ENCODE assay signal across 13 cellular contexts in genomic region chr3:186365202-186365974, GRCh38. TPM values are rescaled to one million over a fixed set of nuclear protein-coding genes. Genes with fewer than 3 reads are reported as not detected.
A peak's percentile ranks its signal among the peaks of the same experiment; 100 is the strongest.
DNase-seq lines count a peak whose midpoint lies in the region; ATAC-seq and TF ChIP-seq lines count a peak whose summit lies in the region.
"Had no signal": no experiment of that assay in that cellular context is flagged by ENCODE, and none has a peak within 500 bp of the region (broad histone marks: within the 10 kb centered on the region; RNA-seq: fewer than 3 reads in every experiment).

No MANE protein-coding gene starts in this region.

- DNase-seq in G401 (ENCODE audit: low spot score) = peak; percentile 95
- peak; percentile 12 for DNase-seq in RKO (ENCODE audit: low spot score)
- DNase-seq in dorsolateral prefrontal cortex = peak in 9 of 10 donors; percentile 56 to 86 (median 71)
- peak; percentile 69 for DNase-seq in middle frontal gyrus (ENCODE audit: extremely low spot score, low spot score)
- no peak for DNase-seq in NCI-H748 treated with DMSO at 0.1 percent for 48 hours (lab: John Stamatoyannopoulos, UW)
- DNase-seq in prostate gland (ENCODE audit: low spot score) = no peak
- DNase-seq in NCI-H2171 treated with DMSO at 0.1 percent for 48 hours (lab: John Stamatoyannopoulos, UW) = no peak
- DNase-seq: activated CD8-positive, alpha-beta memory T cell treated with anti-CD3 and anti-CD28 coated beads, Interleukin-2, amount 50 U/mL, for 4 hours; amniotic stem cell; testis had no signal

- H3K9me3 ChIP-seq in prostate gland = no peaks in the 10 kb centered on the region
- H3K9me3 ChIP-seq: BLaER1, pancreas, testis had no signal

- peak overlapping the region in 46 of 59 donors; percentile 8 to 88 (median 58) for H3K27ac ChIP-seq in dorsolateral prefrontal cortex
- H3K27ac ChIP-seq in prostate gland = no peak overlapping the region
- H3K27ac ChIP-seq: BLaER1, pancreas, testis had no signal

- H3K4me1 ChIP-seq in prostate gland (replicated peaks) = no peaks in the 10 kb centered on the region

- WGBS in prostate gland = 54% methylated on average over 11 of the region's 11 CpGs

- in situ Hi-C loops in G401 (cut with HindIII; ENCODE audit: low sequenced_read_pairs) = no loop called here

- no peaks in the 10 kb centered on the region for H3K36me3 ChIP-seq in prostate gland
- H3K36me3 ChIP-seq: BLaER1, pancreas had no signal

- no peak for ATAC-seq in GM21576 (IDR thresholded peaks at IDR 0.05; ENCODE audit: unreplicated experiment)

- intact Hi-C loops in dorsolateral prefrontal cortex (cut with DNase I) (loop anchor here in 1 of 2 donors (1.0 kb wide), 1 partner anchor 49 kb away; no protein-coding TSS in a partner anchor), prostate gland (cut with DNase I) (no loop called here)

- peaks cover 0 to 19% (median 0%) of the 10 kb centered on the region in 45 donors for H3K27me3 ChIP-seq in dorsolateral prefrontal cortex
- peaks cover 7% of the 10 kb centered on the region for H3K27me3 ChIP-seq in prostate gland (replicated peaks; ENCODE audit: insufficient read depth)
- H3K27me3 ChIP-seq: pancreas, testis had no signal

- no peak for TF ChIP-seq POLR2A in prostate gland (IDR thresholded peaks at IDR 0.05)

- TF ChIP-seq CTCF in dorsolateral prefrontal cortex (IDR thresholded peaks at IDR 0.05 in 54 of 56, conservative IDR thresholded peaks at IDR 0.05 in 2 of 56; ENCODE audit: low read depth in 1 of 56, partially characterized antibody in 56 of 56) (no peak), prostate gland (IDR thresholded peaks at IDR 0.05) (no peak)

- H3K4me3 ChIP-seq in dorsolateral prefrontal cortex = no peak overlapping the region
- no peak overlapping the region for H3K4me3 ChIP-seq in prostate gland
- H3K4me3 ChIP-seq: BLaER1, pancreas, testis had no signal

RNA-seq across cellular contexts. Expression of gene DGKG, which starts 3.4 kb away (rescaled TPM):
- total RNA-seq in G401 (2014; rRNA removed; shearing (Covaris generic)) = not detected in 2 replicates
- total RNA-seq in dorsolateral prefrontal cortex (100 to 1,000 TPM in 11 of 120 experiments, 10 to 100 TPM in 109; 39.7 to 119 (median 72.1) TPM), prostate gland (1 to 10 TPM; 1.2 to 2.2 TPM)

Comparison
In these comparisons a context has a peak if more than half of its experiments do, and no peak if none do; other contexts are left out.
1. DNase-seq: peak in G401 (single experiment), RKO (single experiment), dorsolateral prefrontal cortex (9 of 10) and middle frontal gyrus (single experiment); none in NCI-H748 treated with DMSO at 0.1 percent for 48 hours (single experiment), prostate gland (single experiment) and NCI-H2171 treated with DMSO at 0.1 percent for 48 hours (single experiment).
2. H3K27ac ChIP-seq: peak in dorsolateral prefrontal cortex (46 of 59); none in prostate gland (0 of 2).
3. RNA of gene DGKG, which starts 3.4 kb away (total RNA-seq): 39.7 to 119 TPM in dorsolateral prefrontal cortex; 1.2 to 2.2 TPM in prostate gland and not detected in G401; every median in the first group is over 10 times any median in the second.